Comparison of ENCODE assay signal across 9 cellular contexts in the genomic region with DNA sequence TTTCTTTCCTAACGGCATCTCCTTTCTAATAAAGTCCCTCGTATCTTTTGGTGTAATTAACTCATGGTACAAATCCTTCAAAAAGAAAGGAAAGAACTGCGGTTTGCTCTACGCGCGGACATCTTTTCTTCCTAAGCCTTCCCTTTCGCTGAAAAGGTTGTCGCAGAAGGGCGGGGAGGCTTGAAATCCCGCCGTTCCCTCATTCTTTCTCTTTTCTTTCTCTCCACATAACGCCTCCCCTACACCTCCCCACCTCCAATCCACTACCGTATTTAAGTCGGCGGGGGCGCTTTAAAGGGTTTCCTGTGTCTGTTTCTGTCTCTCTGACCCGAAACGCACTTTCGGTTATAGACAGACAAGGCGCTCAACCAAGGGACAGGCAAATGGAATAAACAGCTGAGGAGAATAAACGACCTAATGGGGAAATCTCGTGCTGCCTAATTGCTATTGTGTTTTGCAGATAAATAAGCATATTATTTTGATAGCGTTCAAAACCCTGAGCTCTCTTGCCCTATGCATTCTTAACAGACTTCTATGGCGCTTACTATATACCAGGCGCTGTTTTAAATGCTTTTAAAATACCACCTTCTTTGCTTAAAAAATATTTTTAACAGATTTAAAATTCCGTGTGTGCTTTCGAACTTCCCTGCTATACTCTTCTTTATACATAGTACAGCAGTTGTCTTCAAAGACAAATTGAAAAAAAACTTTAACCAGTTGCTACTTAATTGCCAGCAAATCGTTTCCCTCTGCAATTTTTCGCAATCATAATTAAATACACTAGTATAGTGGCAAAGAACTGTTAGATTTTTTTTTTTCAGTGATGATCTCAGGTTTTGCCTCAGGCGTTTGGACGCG. TPM values are rescaled to one million over a fixed set of nuclear protein-coding genes. Genes with fewer than 3 reads are reported as not detected.
DNase-seq lines count a peak whose midpoint lies in the region; ATAC-seq and TF ChIP-seq lines count a peak whose summit lies in the region.
"Had no signal": no experiment of that assay in that cellular context is flagged by ENCODE, and none has a peak within 500 bp of the region (broad histone marks: within the 10 kb centered on the region; RNA-seq: fewer than 3 reads in every experiment).

No MANE protein-coding gene starts in this region.

- H3K36me3 ChIP-seq in GM23338 (ENCODE audit: insufficient read depth) (no peaks in the 10 kb centered on the region), MG63 (no peaks in the 10 kb centered on the region)

- POLR2A ChIA-PET in GM10248 (lab: Yijun Ruan, JAX), result interaction anchor here (1.0 kb wide), 1 partner anchor 240 kb away, joined by 3 read pairs; no protein-coding TSS in a partner anchor
- POLR2A ChIA-PET in activated CD4-positive, alpha-beta T cell treated with anti-CD3 and anti-CD28 coated beads, Interleukin-2, amount 10 ng/mL, durations not matched to agents 7 days and 5 days (lab: Charles Lee), result no interaction called here

- H3K4me3 Mint-ChIP-seq in GM23338, result peak overlapping the region; percentile 78
- H3K4me3 Mint-ChIP-seq in activated CD4-positive, alpha-beta T cell treated with anti-CD3 and anti-CD28 coated beads, Interleukin-2, amount 10 ng/mL, durations not matched to agents 7 days and 5 days, result peak overlapping the region; percentile 68

- H3K79me2 ChIP-seq in GM23338 (replicated peaks; ENCODE audit: insufficient read depth), result peaks cover 27% of the 10 kb centered on the region

- H3K36me3 Mint-ChIP-seq in GM23338 (ENCODE audit: low read depth), result no peaks in the 10 kb centered on the region; the same call in 2 of the 3 replicates
- H3K36me3 Mint-ChIP-seq in activated CD4-positive, alpha-beta T cell treated with anti-CD3 and anti-CD28 coated beads, Interleukin-2, amount 10 ng/mL, durations not matched to agents 7 days and 5 days (ENCODE audit: low read depth), result no peaks in the 10 kb centered on the region

- peak overlapping the region; percentile 78; the same call in 1 of the 2 replicates for H3K27ac Mint-ChIP-seq in GM23338
- peak overlapping the region; percentile 9 for H3K27ac Mint-ChIP-seq in activated CD4-positive, alpha-beta T cell treated with anti-CD3 and anti-CD28 coated beads, Interleukin-2, amount 10 ng/mL, durations not matched to agents 7 days and 5 days

- H4K20me1 ChIP-seq in GM23338 (replicated peaks; ENCODE audit: insufficient read depth), result no peaks in the 10 kb centered on the region

- H3K4me2 ChIP-seq in GM23338, result peak overlapping the region; percentile 86

- H3K27me3 ChIP-seq in GM23338 (ENCODE audit: insufficient read depth) (peaks cover 32% of the 10 kb centered on the region), MG63 (peaks cover 80% of the 10 kb centered on the region)

- CTCF ChIA-PET in GM10248 (lab: Yijun Ruan, JAX), result interaction anchor here (0.9 to 1.5 kb wide), 4 partner anchors 9 to 434 kb away, joined by 3 read pairs; no protein-coding TSS in a partner anchor
- CTCF ChIA-PET in activated CD4-positive, alpha-beta T cell treated with anti-CD3 and anti-CD28 coated beads, Interleukin-2, amount 10 ng/mL, durations not matched to agents 7 days and 5 days (lab: Charles Lee), result interaction anchor here (0.7 to 2.0 kb wide), 3 partner anchors 201 to 437 kb away, joined by 3 to 5 read pairs (median 4); a partner anchor contains a TSS

- H3K27ac ChIP-seq in GM23338 (ENCODE audit: low read depth), result peak overlapping the region; percentile 76
- H3K27ac ChIP-seq: epithelial cell of prostate had no signal

- peak; percentile 38 for ATAC-seq in GM23338

- H3K4me3 ChIP-seq in GM23338 (peak overlapping the region; percentile 66), MG63 (peak overlapping the region; percentile 26)

- peaks cover 59% of the 10 kb centered on the region for H3K4me1 Mint-ChIP-seq in GM23338
- peaks cover 30% of the 10 kb centered on the region for H3K4me1 Mint-ChIP-seq in activated CD4-positive, alpha-beta T cell treated with anti-CD3 and anti-CD28 coated beads, Interleukin-2, amount 10 ng/mL, durations not matched to agents 7 days and 5 days

- no peaks in the 10 kb centered on the region for H3K9me3 ChIP-seq in MG63

- H3K4me1 ChIP-seq in GM23338 (ENCODE audit: insufficient read depth), result peaks cover 51% of the 10 kb centered on the region

- H3K9me2 ChIP-seq in GM23338 (ENCODE audit: insufficient read depth), result no peaks in the 10 kb centered on the region

- peaks cover 33% of the 10 kb centered on the region for H3K27me3 Mint-ChIP-seq in GM23338 (ENCODE audit: insufficient read depth, low read depth, poor library complexity)
- peaks cover 76% of the 10 kb centered on the region for H3K27me3 Mint-ChIP-seq in activated CD4-positive, alpha-beta T cell treated with anti-CD3 and anti-CD28 coated beads, Interleukin-2, amount 10 ng/mL, durations not matched to agents 7 days and 5 days

- H2AFZ ChIP-seq in GM23338, result no peak overlapping the region

- H3F3A ChIP-seq in GM23338 (replicated peaks; ENCODE audit: low read depth), result peaks cover 24% of the 10 kb centered on the region

- TF ChIP-seq CTCF in GM10248 (IDR thresholded peaks at IDR 0.05; ENCODE audit: control extremely low read depth, extremely low read depth, low read depth, missing control alignments) (peak; percentile 3), GM23338 (conservative IDR thresholded peaks at IDR 0.05; ENCODE audit: low read depth in 2 of 2) (peak in 1 of 2 experiments; percentile 16; a peak in 1 of 4 replicates)

- DNase-seq in GM10248 (ENCODE audit: extremely low spot score), result peak; percentile 57
- peak; percentile 97 for DNase-seq in GM23338 (ENCODE audit: low spot score)
- DNase-seq in MG63, result peak; percentile 25
- DNase-seq in activated CD4-positive, alpha-beta T cell treated with anti-CD3 and anti-CD28 coated beads, Interleukin-2, amount 10 ng/mL, durations not matched to agents 7 days and 5 days, result peak; percentile 80
- peak; percentile 71 for DNase-seq in ecto neural progenitor cell (ENCODE audit: low spot score)
- peak; percentile 94 for DNase-seq in medulla oblongata (ENCODE audit: extremely low spot score)
- peak; percentile 41 for DNase-seq in stimulated activated CD8-positive, alpha-beta memory T cell treated with anti-CD3 and anti-CD28 coated beads, Interleukin-12 subunit alpha, Interleukin-12 subunit beta, amount 100 ng/mL, for 4 hours (ENCODE audit: low read depth)
- no peak for DNase-seq in NCI-H1436 (lab: John Stamatoyannopoulos, UW)

- H3K9me3 Mint-ChIP-seq in GM23338, result no peaks in the 10 kb centered on the region; the same call in 2 of the 3 replicates
- H3K9me3 Mint-ChIP-seq in activated CD4-positive, alpha-beta T cell treated with anti-CD3 and anti-CD28 coated beads, Interleukin-2, amount 10 ng/mL, durations not matched to agents 7 days and 5 days, result no peaks in the 10 kb centered on the region

TF ChIP-seq in GM23338, 12 proteins besides CTCF, POLR2A, EP300 and RAD21 (continues in another document):
- TF ChIP-seq ZNF114 (CRISPR knock-in tag; IDR thresholded peaks at IDR 0.05) (no peak), POLR2AphosphoS5 (IDR thresholded peaks at IDR 0.05; ENCODE audit: low read depth) (peak; percentile 53), JUNB (IDR thresholded peaks at IDR 0.05; ENCODE audit: unreplicated experiment) (no peak), EZH2 (IDR thresholded peaks at IDR 0.05; ENCODE audit: low read depth, unreplicated experiment) (peak; percentile 18), CREB1 (CRISPR knock-in tag; IDR thresholded peaks at IDR 0.05; ENCODE audit: low read depth) (no peak)
- TF ChIP-seq, protein P1, sequence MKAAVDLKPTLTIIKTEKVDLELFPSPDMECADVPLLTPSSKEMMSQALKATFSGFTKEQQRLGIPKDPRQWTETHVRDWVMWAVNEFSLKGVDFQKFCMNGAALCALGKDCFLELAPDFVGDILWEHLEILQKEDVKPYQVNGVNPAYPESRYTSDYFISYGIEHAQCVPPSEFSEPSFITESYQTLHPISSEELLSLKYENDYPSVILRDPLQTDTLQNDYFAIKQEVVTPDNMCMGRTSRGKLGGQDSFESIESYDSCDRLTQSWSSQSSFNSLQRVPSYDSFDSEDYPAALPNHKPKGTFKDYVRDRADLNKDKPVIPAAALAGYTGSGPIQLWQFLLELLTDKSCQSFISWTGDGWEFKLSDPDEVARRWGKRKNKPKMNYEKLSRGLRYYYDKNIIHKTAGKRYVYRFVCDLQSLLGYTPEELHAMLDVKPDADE (IDR thresholded peaks at IDR 0.05), result no peak

RNA-seq across cellular contexts. Expression of a gene that starts 2.5 kb away (rescaled TPM):
- 3.7 and 4.3 TPM in 2 replicates for total RNA-seq in GM23338 (2014; rRNA removed; shearing (Covaris generic))
- 7.7 and 8.5 TPM in 2 replicates for polyA plus RNA-seq in GM23338 (2016; fragmentation: Nextera tagmentation; extraction: Ambion mirVana)
- total RNA-seq in MG63 (2014; rRNA removed; shearing (Covaris generic); ENCODE audit: low replicate concordance), result not detected in 2 replicates
- not detected for total RNA-seq in activated CD4-positive, alpha-beta T cell treated with anti-CD3 and anti-CD28 coated beads, Interleukin-2, amount 10 ng/mL, durations not matched to agents 7 days and 5 days

RNA-seq across cellular contexts. Expression of a gene that starts 43.8 kb away (rescaled TPM):
- 9.3 and 14.8 TPM in 2 replicates for total RNA-seq in GM23338 (2014; rRNA removed; shearing (Covaris generic))
- 15.7 and 17.1 TPM in 2 replicates for polyA plus RNA-seq in GM23338 (2016; fragmentation: Nextera tagmentation; extraction: Ambion mirVana)
- 6.7 and 10.6 TPM in 2 replicates for total RNA-seq in MG63 (2014; rRNA removed; shearing (Covaris generic); ENCODE audit: low replicate concordance)
- total RNA-seq in activated CD4-positive, alpha-beta T cell treated with anti-CD3 and anti-CD28 coated beads, Interleukin-2, amount 10 ng/mL, durations not matched to agents 7 days and 5 days, result 10 to 100 TPM; 43.2 to 53.1 TPM
